Comparison of ENCODE assay signal across 15 cellular contexts in genomic region chr15:80161473-80162016, GRCh38. TPM values are rescaled to one million over a fixed set of nuclear protein-coding genes. Genes with fewer than 3 reads are reported as not detected.
DNase-seq lines count a peak whose midpoint lies in the region; ATAC-seq, FAIRE-seq and TF ChIP-seq lines count a peak whose summit lies in the region.
"Had no signal": no experiment of that assay in that cellular context is flagged by ENCODE, and none has a peak within 500 bp of the region (broad histone marks: within the 10 kb centered on the region; RNA-seq: fewer than 3 reads in every experiment).

No MANE protein-coding gene starts in this region.

- peak; percentile 28 for ATAC-seq in HepG2
- ATAC-seq in stimulated activated naive B cell treated with anti-CD40 and anti-IgM and Interleukin-4, amounts not matched to agents 10 μg/mL and 1 μg/mL and 100 μg/mL, for 72 hours (replicated peaks) = no peak

- H3K4me1 Mint-ChIP-seq in T-helper 1 cell treated with Interleukin-12 subunit alpha and Interleukin-12 subunit beta and Interleukin-4 antibody, amounts not matched to agents 30 μg/mL and 1 μg/mL, for 36 hours (ENCODE audit: low read depth) = peaks cover 17% of the 10 kb centered on the region
- H3K4me1 Mint-ChIP-seq in stimulated activated naive B cell treated with anti-CD40 and anti-IgM and Interleukin-4, amounts not matched to agents 10 μg/mL and 1 μg/mL and 100 μg/mL, for 72 hours = peaks cover 21 to 32% of the 10 kb centered on the region in 2 donors

- peaks cover 72% of the 10 kb centered on the region for H3K4me1 ChIP-seq in HepG2 (ENCODE audit: insufficient read depth, low read length)

- TF ChIP-seq EP300 in HepG2 (IDR thresholded peaks at IDR 0.05; ENCODE audit: low read depth in 2 of 2, low read length in 2 of 2) (0 out of 4 replicates have a peak, but pooled peaks of 1 of the 2 experiments have one; percentile 21), HepG2 (CRISPR knock-in tag; IDR thresholded peaks at IDR 0.05; ENCODE audit: borderline replicate concordance) (no peak)

- H3K27me3 Mint-ChIP-seq in T-helper 1 cell treated with Interleukin-12 subunit alpha and Interleukin-12 subunit beta and Interleukin-4 antibody, amounts not matched to agents 30 μg/mL and 1 μg/mL, for 36 hours (ENCODE audit: low read depth) = no peaks in the 10 kb centered on the region
- H3K27me3 Mint-ChIP-seq in stimulated activated naive B cell treated with anti-CD40 and anti-IgM and Interleukin-4, amounts not matched to agents 10 μg/mL and 1 μg/mL and 100 μg/mL, for 72 hours = no peaks in the 10 kb centered on the region
- H3K27me3 Mint-ChIP-seq: stimulated activated naive CD8-positive, alpha-beta T cell treated with anti-CD3 and anti-CD28 coated beads, Interleukin-15, Interleukin-2, amounts not matched to agents 100 ng/mL and 50 ng/mL, for 24 hours had no signal

- H3K4me3 Mint-ChIP-seq in T-helper 1 cell treated with Interleukin-12 subunit alpha and Interleukin-12 subunit beta and Interleukin-4 antibody, amounts not matched to agents 30 μg/mL and 1 μg/mL, for 36 hours = no peak overlapping the region
- H3K4me3 Mint-ChIP-seq in stimulated activated naive B cell treated with anti-CD40 and anti-IgM and Interleukin-4, amounts not matched to agents 10 μg/mL and 1 μg/mL and 100 μg/mL, for 72 hours = no peak overlapping the region
- H3K4me3 Mint-ChIP-seq: stimulated activated naive CD8-positive, alpha-beta T cell treated with anti-CD3 and anti-CD28 coated beads, Interleukin-15, Interleukin-2, amounts not matched to agents 100 ng/mL and 50 ng/mL, for 24 hours had no signal

- intact Hi-C loops in HepG2 (cut with micrococcal nuclease; ENCODE audit: unreplicated experiment) = no loop called here

- peaks cover 34% of the 10 kb centered on the region for H3K36me3 Mint-ChIP-seq in T-helper 1 cell treated with Interleukin-12 subunit alpha and Interleukin-12 subunit beta and Interleukin-4 antibody, amounts not matched to agents 30 μg/mL and 1 μg/mL, for 36 hours (ENCODE audit: low read depth)
- peaks cover 24 to 43% of the 10 kb centered on the region in 2 donors for H3K36me3 Mint-ChIP-seq in stimulated activated naive B cell treated with anti-CD40 and anti-IgM and Interleukin-4, amounts not matched to agents 10 μg/mL and 1 μg/mL and 100 μg/mL, for 72 hours

- H3K9me3 Mint-ChIP-seq in T-helper 1 cell treated with Interleukin-12 subunit alpha and Interleukin-12 subunit beta and Interleukin-4 antibody, amounts not matched to agents 30 μg/mL and 1 μg/mL, for 36 hours = no peaks in the 10 kb centered on the region
- H3K9me3 Mint-ChIP-seq in stimulated activated naive B cell treated with anti-CD40 and anti-IgM and Interleukin-4, amounts not matched to agents 10 μg/mL and 1 μg/mL and 100 μg/mL, for 72 hours = no peaks in the 10 kb centered on the region
- H3K9me3 Mint-ChIP-seq: stimulated activated naive CD8-positive, alpha-beta T cell treated with anti-CD3 and anti-CD28 coated beads, Interleukin-15, Interleukin-2, amounts not matched to agents 100 ng/mL and 50 ng/mL, for 24 hours had no signal

- H3K36me3 ChIP-seq in HepG2 (replicated peaks in 1 of 2; ENCODE audit: control insufficient read depth in 1 of 2, insufficient read depth in 2 of 2, low read length in 2 of 2) = peaks cover 13 to 24% of the 10 kb centered on the region in 2 experiments

- no peaks in the 10 kb centered on the region for H4K20me1 ChIP-seq in HepG2 (ENCODE audit: insufficient read depth, low read length)

- no peak for DNase-seq in T-helper 1 cell
- no peak for DNase-seq in HepG2 (ENCODE audit: low spot score)
- DNase-seq in stimulated activated naive B cell treated with anti-CD40 and anti-IgM and Interleukin-4, amounts not matched to agents 10 μg/mL and 1 μg/mL and 100 μg/mL, for 72 hours = no peak
- DNase-seq in NCI-H1092 (lab: John Stamatoyannopoulos, UW) = no peak
- no peak for DNase-seq in foreskin fibroblast
- no peak for DNase-seq in NCI-H2107 (lab: John Stamatoyannopoulos, UW)
- DNase-seq: Kasumi-1, NCI-H510A, occipital lobe had no signal

- in situ Hi-C loops in HepG2 (cut with HindIII; ENCODE audit: extremely low pct_ligation_motif_present, low pct_unique_long_range_greater_than_20kb) = loop anchor here (25.0 kb wide), 1 partner anchor 274 kb away; the partner anchor contains the start of gene MTHFS

- no peak for TF ChIP-seq RAD21 in HepG2 (CRISPR knock-in tag; IDR thresholded peaks at IDR 0.05)

- no peak for TF ChIP-seq CTCF in VCaP (conservative IDR thresholded peaks at IDR 0.05)
- TF ChIP-seq CTCF in HepG2 (CRISPR knock-in tag; IDR thresholded peaks at IDR 0.05) = no peak
- no peak for TF ChIP-seq CTCF in foreskin fibroblast (IDR thresholded peaks at IDR 0.05; ENCODE audit: low read depth, low read length)

- no peak overlapping the region for H2AFZ ChIP-seq in HepG2 (ENCODE audit: low read length)

- WGBS in HepG2 (ENCODE audit: low lambda C conversion rate) = 74% methylated on average over 6 of the region's 6 CpGs

- no peaks in the 10 kb centered on the region for H3K79me2 ChIP-seq in HepG2 (ENCODE audit: insufficient read depth, low read length)

- no peak overlapping the region; the same call in 1 of the 2 replicates for H3K9ac ChIP-seq in HepG2 (ENCODE audit: insufficient read depth, low read depth, low read length)

- peak overlapping the region; percentile 87 for H3K27ac Mint-ChIP-seq in T-helper 1 cell treated with Interleukin-12 subunit alpha and Interleukin-12 subunit beta and Interleukin-4 antibody, amounts not matched to agents 30 μg/mL and 1 μg/mL, for 36 hours
- peak overlapping the region; percentile 11 for H3K27ac Mint-ChIP-seq in stimulated activated naive B cell treated with anti-CD40 and anti-IgM and Interleukin-4, amounts not matched to agents 10 μg/mL and 1 μg/mL and 100 μg/mL, for 72 hours
- H3K27ac Mint-ChIP-seq: stimulated activated naive CD8-positive, alpha-beta T cell treated with anti-CD3 and anti-CD28 coated beads, Interleukin-15, Interleukin-2, amounts not matched to agents 100 ng/mL and 50 ng/mL, for 24 hours had no signal

- H3K4me2 ChIP-seq in HepG2 (ENCODE audit: low read depth, low read length) = peak overlapping the region; percentile 31

- H3K9me3 ChIP-seq in HepG2 (ENCODE audit: low read length) = no peaks in the 10 kb centered on the region
- H3K9me3 ChIP-seq: gastroesophageal sphincter had no signal

- peak overlapping the region; percentile 35 for H3K27ac ChIP-seq in VCaP
- peak overlapping the region; percentile 77 for H3K27ac ChIP-seq in HepG2 (ENCODE audit: extremely low read length, insufficient read depth, low read length)
- H3K27ac ChIP-seq: SK-N-MC had no signal

- CTCF ChIA-PET in HepG2 (lab: Yijun Ruan, JAX; ENCODE audit: low intra/inter-chr PET ratio, low total read pairs) = no interaction called here

- FAIRE-seq in HepG2 (lab: Jason Lieb, UNC) = no peak
- FAIRE-seq: G401.6 had no signal

- H3K27me3 ChIP-seq in HepG2 (ENCODE audit: control insufficient read depth in 1 of 2, insufficient read depth in 2 of 2, low read length in 2 of 2) = no peaks in the 10 kb centered on the region
- H3K27me3 ChIP-seq: gastroesophageal sphincter had no signal

- POLR2A ChIA-PET in HepG2 (lab: Yijun Ruan, JAX) = interaction anchor here (1.2 to 3.5 kb wide), 5 partner anchors 8 to 102 kb away, joined by 4 to 28 read pairs (median 8); partner anchors contain the start of genes FAH and ZFAND6

- H3K4me3 ChIP-seq in HepG2 (replicated peaks in 1 of 3; ENCODE audit: insufficient read depth in 1 of 3, low read depth in 2 of 3, low read length in 3 of 3) = peak overlapping the region in 1 of 3 experiments; percentile 15; a peak in 2 of 6 replicates
- H3K4me3 ChIP-seq in foreskin fibroblast (ENCODE audit: low read depth in 1 of 2, low read length in 2 of 2) = no peak overlapping the region
- H3K4me3 ChIP-seq: gastroesophageal sphincter, SK-N-MC had no signal

- BruUV-seq in HepG2 (replicated peaks; lab: Mats Ljungman, UMichigan) = no TSS peak

- TF ChIP-seq POLR2A in HepG2 (IDR thresholded peaks at IDR 0.05; ENCODE audit: insufficient read depth in 1 of 2, low read depth in 2 of 2, low read length in 2 of 2) = no peak

TF ChIP-seq in HepG2, 621 proteins besides CTCF, POLR2A, EP300 and RAD21 (continues in another document):
- TF ChIP-seq, protein P1, sequence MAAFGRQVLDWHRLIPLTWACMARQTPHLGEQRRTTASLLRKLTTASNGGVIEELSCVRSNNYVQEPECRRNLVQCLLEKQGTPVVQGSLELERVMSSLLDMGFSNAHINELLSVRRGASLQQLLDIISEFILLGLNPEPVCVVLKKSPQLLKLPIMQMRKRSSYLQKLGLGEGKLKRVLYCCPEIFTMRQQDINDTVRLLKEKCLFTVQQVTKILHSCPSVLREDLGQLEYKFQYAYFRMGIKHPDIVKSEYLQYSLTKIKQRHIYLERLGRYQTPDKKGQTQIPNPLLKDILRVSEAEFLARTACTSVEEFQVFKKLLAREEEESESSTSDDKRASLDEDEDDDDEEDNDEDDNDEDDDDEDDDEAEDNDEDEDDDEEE (CRISPR knock-in tag; IDR thresholded peaks at IDR 0.05) = no peak
- TF ChIP-seq ZFP41 (CRISPR knock-in tag; IDR thresholded peaks at IDR 0.05; ENCODE audit: borderline replicate concordance) (no peak), ZNF34 (CRISPR knock-in tag; IDR thresholded peaks at IDR 0.05; ENCODE audit: borderline replicate concordance) (no peak), ZMYM3 (CRISPR knock-in tag; IDR thresholded peaks at IDR 0.05) (no peak)

RNA-seq across cellular contexts. Expression of gene FAH, which starts 8.7 kb away (rescaled TPM):
- 75.0 and 94.1 TPM in 2 replicates for total RNA-seq in HepG2 (2016; rRNA removed; fragmentation: Illumina TruSeq; extraction: Trizol)
- 27.3 and 29.8 TPM in 2 replicates for total RNA-seq in HepG2 (2016; cell fraction: cytosol; rRNA removed; fragmentation: Illumina TruSeq; extraction: Trizol; ENCODE audit: low read depth)
- 73.4 and 102 TPM in 2 replicates for total RNA-seq in HepG2 (2016; cell fraction: insoluble cytoplasmic fraction; rRNA removed; fragmentation: Illumina TruSeq; extraction: Trizol)
- total RNA-seq in HepG2 (2016; cell fraction: membrane; rRNA removed; fragmentation: Illumina TruSeq; extraction: Trizol) = 34.1 and 35.6 TPM in 2 replicates
- 43.8 and 46.1 TPM in 2 replicates for total RNA-seq in HepG2 (2016; cell fraction: nucleus; rRNA removed; fragmentation: Illumina TruSeq; extraction: Trizol)
- 36.6 and 52.3 TPM in 2 replicates for polyA plus RNA-seq in HepG2 (2011; rRNA removed)
- 38.0 and 43.2 TPM in 2 replicates for polyA plus RNA-seq in HepG2 (2011; cell fraction: cytosol; rRNA removed)
- polyA plus RNA-seq in HepG2 (2011; cell fraction: nucleus; rRNA removed) = 56.1 and 84.1 TPM in 2 replicates
- polyA plus RNA-seq in HepG2 (2012) = 47.4 and 51.9 TPM in 2 replicates
- 29.3 and 29.7 TPM in 2 replicates for polyA plus RNA-seq in HepG2 (2016; cell fraction: cytosol; fragmentation: Illumina TruSeq; extraction: Trizol; ENCODE audit: low read depth)
- 90.8 and 98.1 TPM in 2 replicates for polyA plus RNA-seq in HepG2 (2016; cell fraction: insoluble cytoplasmic fraction; fragmentation: Illumina TruSeq; extraction: Trizol; ENCODE audit: low read depth)
- polyA plus RNA-seq in HepG2 (2016; cell fraction: membrane; fragmentation: Illumina TruSeq; extraction: Trizol; ENCODE audit: low read depth) = 27.0 and 31.7 TPM in 2 replicates
- 51.2 and 62.5 TPM in 2 replicates for polyA plus RNA-seq in HepG2 (2016; cell fraction: nucleus; fragmentation: Illumina TruSeq; extraction: Trizol; ENCODE audit: insufficient read depth, low read depth)
- 32.6 and 139 TPM in 2 replicates for polyA minus RNA-seq in HepG2 (2011; rRNA and poly(A)+ RNA removed; ENCODE audit: low replicate concordance)
- 38.0 and 39.1 TPM in 2 replicates for polyA minus RNA-seq in HepG2 (2011; cell fraction: cytosol; rRNA and poly(A)+ RNA removed)
- 33.9 and 43.5 TPM in 2 replicates for polyA minus RNA-seq in HepG2 (2011; cell fraction: nucleus; rRNA and poly(A)+ RNA removed)
